In genomic region chr12:124509676-124510300, GRCh38 we compare ENCODE assay signal across 1 cellular context.
TF ChIP-seq lines count a peak whose summit lies in the region.

No MANE protein-coding gene starts in this region.

TF ChIP-seq in HepG2, 621 proteins besides CTCF, POLR2A, EP300 and RAD21 (continued from another document and continues in another):
- TF ChIP-seq ZNF503 (CRISPR knock-in tag; IDR thresholded peaks at IDR 0.05) (no peak), ZHX2 (IDR thresholded peaks at IDR 0.05; ENCODE audit: low read depth) (no peak), ZHX2 (CRISPR knock-in tag; IDR thresholded peaks at IDR 0.05; ENCODE audit: borderline replicate concordance) (no peak), ZNF292 (CRISPR knock-in tag; IDR thresholded peaks at IDR 0.05; ENCODE audit: borderline replicate concordance, low read depth) (peak; percentile 92), CENPX (CRISPR knock-in tag; IDR thresholded peaks at IDR 0.05) (no peak), ZBTB20 (CRISPR knock-in tag; IDR thresholded peaks at IDR 0.05; ENCODE audit: borderline replicate concordance, low read depth) (no peak), ZNF101 (CRISPR knock-in tag; IDR thresholded peaks at IDR 0.05; ENCODE audit: borderline replicate concordance, low read depth) (no peak), MAFF (IDR thresholded peaks at IDR 0.05; ENCODE audit: low read depth, low read length) (no peak), NR3C1 (CRISPR knock-in tag; IDR thresholded peaks at IDR 0.05) (no peak), HDAC6 (IDR thresholded peaks at IDR 0.05; ENCODE audit: low read depth, low read length) (no peak), ATRX (CRISPR knock-in tag; IDR thresholded peaks at IDR 0.05; ENCODE audit: borderline replicate concordance) (no peak), KLF11 (CRISPR knock-in tag; IDR thresholded peaks at IDR 0.05) (no peak), SRSF1 (optimal IDR thresholded peaks at IDR 0.05; ENCODE audit: low read depth, low read length) (peak; percentile 32), HMGXB4 (CRISPR knock-in tag; IDR thresholded peaks at IDR 0.05; ENCODE audit: borderline replicate concordance in 1 of 2, low read depth in 1 of 2) (peak in 1 of 2 experiments; percentile 45; a peak in 2 of 4 replicates), KDM6A (CRISPR knock-in tag; IDR thresholded peaks at IDR 0.05; ENCODE audit: low read depth) (no peak), ARNTL (CRISPR knock-in tag; IDR thresholded peaks at IDR 0.05) (peak; percentile 40; the same call in 1 of the 2 replicates), ZNF724P (CRISPR knock-in tag; IDR thresholded peaks at IDR 0.05; ENCODE audit: borderline replicate concordance) (no peak)
- TF ChIP-seq, protein P1, sequence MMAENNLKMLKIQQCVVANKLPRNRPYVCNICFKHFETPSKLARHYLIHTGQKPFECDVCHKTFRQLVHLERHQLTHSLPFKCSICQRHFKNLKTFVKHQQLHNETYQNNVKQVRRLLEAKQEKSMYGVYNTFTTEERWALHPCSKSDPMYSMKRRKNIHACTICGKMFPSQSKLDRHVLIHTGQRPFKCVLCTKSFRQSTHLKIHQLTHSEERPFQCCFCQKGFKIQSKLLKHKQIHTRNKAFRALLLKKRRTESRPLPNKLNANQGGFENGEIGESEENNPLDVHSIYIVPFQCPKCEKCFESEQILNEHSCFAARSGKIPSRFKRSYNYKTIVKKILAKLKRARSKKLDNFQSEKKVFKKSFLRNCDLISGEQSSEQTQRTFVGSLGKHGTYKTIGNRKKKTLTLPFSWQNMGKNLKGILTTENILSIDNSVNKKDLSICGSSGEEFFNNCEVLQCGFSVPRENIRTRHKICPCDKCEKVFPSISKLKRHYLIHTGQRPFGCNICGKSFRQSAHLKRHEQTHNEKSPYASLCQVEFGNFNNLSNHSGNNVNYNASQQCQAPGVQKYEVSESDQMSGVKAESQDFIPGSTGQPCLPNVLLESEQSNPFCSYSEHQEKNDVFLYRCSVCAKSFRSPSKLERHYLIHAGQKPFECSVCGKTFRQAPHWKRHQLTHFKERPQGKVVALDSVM (CRISPR knock-in tag; IDR thresholded peaks at IDR 0.05) = peak; percentile 31; the same call in 1 of the 2 replicates
- TF ChIP-seq, protein P2, sequence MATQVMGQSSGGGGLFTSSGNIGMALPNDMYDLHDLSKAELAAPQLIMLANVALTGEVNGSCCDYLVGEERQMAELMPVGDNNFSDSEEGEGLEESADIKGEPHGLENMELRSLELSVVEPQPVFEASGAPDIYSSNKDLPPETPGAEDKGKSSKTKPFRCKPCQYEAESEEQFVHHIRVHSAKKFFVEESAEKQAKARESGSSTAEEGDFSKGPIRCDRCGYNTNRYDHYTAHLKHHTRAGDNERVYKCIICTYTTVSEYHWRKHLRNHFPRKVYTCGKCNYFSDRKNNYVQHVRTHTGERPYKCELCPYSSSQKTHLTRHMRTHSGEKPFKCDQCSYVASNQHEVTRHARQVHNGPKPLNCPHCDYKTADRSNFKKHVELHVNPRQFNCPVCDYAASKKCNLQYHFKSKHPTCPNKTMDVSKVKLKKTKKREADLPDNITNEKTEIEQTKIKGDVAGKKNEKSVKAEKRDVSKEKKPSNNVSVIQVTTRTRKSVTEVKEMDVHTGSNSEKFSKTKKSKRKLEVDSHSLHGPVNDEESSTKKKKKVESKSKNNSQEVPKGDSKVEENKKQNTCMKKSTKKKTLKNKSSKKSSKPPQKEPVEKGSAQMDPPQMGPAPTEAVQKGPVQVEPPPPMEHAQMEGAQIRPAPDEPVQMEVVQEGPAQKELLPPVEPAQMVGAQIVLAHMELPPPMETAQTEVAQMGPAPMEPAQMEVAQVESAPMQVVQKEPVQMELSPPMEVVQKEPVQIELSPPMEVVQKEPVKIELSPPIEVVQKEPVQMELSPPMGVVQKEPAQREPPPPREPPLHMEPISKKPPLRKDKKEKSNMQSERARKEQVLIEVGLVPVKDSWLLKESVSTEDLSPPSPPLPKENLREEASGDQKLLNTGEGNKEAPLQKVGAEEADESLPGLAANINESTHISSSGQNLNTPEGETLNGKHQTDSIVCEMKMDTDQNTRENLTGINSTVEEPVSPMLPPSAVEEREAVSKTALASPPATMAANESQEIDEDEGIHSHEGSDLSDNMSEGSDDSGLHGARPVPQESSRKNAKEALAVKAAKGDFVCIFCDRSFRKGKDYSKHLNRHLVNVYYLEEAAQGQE (IDR thresholded peaks at IDR 0.05; ENCODE audit: borderline replicate concordance in 1 of 2, low read depth in 1 of 2, low read length in 2 of 2) = no peak
- TF ChIP-seq, protein P3, sequence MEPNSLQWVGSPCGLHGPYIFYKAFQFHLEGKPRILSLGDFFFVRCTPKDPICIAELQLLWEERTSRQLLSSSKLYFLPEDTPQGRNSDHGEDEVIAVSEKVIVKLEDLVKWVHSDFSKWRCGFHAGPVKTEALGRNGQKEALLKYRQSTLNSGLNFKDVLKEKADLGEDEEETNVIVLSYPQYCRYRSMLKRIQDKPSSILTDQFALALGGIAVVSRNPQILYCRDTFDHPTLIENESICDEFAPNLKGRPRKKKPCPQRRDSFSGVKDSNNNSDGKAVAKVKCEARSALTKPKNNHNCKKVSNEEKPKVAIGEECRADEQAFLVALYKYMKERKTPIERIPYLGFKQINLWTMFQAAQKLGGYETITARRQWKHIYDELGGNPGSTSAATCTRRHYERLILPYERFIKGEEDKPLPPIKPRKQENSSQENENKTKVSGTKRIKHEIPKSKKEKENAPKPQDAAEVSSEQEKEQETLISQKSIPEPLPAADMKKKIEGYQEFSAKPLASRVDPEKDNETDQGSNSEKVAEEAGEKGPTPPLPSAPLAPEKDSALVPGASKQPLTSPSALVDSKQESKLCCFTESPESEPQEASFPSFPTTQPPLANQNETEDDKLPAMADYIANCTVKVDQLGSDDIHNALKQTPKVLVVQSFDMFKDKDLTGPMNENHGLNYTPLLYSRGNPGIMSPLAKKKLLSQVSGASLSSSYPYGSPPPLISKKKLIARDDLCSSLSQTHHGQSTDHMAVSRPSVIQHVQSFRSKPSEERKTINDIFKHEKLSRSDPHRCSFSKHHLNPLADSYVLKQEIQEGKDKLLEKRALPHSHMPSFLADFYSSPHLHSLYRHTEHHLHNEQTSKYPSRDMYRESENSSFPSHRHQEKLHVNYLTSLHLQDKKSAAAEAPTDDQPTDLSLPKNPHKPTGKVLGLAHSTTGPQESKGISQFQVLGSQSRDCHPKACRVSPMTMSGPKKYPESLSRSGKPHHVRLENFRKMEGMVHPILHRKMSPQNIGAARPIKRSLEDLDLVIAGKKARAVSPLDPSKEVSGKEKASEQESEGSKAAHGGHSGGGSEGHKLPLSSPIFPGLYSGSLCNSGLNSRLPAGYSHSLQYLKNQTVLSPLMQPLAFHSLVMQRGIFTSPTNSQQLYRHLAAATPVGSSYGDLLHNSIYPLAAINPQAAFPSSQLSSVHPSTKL (CRISPR knock-in tag; IDR thresholded peaks at IDR 0.05) = peak; percentile 7; the same call in 1 of the 2 replicates
- TF ChIP-seq, protein P4, sequence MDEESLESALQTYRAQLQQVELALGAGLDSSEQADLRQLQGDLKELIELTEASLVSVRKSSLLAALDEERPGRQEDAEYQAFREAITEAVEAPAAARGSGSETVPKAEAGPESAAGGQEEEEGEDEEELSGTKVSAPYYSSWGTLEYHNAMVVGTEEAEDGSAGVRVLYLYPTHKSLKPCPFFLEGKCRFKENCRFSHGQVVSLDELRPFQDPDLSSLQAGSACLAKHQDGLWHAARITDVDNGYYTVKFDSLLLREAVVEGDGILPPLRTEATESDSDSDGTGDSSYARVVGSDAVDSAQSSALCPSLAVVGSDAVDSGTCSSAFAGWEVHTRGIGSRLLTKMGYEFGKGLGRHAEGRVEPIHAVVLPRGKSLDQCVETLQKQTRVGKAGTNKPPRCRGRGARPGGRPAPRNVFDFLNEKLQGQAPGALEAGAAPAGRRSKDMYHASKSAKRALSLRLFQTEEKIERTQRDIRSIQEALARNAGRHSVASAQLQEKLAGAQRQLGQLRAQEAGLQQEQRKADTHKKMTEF (CRISPR knock-in tag; IDR thresholded peaks at IDR 0.05) = peak; percentile 51; the same call in 1 of the 2 replicates
- TF ChIP-seq, protein P5, sequence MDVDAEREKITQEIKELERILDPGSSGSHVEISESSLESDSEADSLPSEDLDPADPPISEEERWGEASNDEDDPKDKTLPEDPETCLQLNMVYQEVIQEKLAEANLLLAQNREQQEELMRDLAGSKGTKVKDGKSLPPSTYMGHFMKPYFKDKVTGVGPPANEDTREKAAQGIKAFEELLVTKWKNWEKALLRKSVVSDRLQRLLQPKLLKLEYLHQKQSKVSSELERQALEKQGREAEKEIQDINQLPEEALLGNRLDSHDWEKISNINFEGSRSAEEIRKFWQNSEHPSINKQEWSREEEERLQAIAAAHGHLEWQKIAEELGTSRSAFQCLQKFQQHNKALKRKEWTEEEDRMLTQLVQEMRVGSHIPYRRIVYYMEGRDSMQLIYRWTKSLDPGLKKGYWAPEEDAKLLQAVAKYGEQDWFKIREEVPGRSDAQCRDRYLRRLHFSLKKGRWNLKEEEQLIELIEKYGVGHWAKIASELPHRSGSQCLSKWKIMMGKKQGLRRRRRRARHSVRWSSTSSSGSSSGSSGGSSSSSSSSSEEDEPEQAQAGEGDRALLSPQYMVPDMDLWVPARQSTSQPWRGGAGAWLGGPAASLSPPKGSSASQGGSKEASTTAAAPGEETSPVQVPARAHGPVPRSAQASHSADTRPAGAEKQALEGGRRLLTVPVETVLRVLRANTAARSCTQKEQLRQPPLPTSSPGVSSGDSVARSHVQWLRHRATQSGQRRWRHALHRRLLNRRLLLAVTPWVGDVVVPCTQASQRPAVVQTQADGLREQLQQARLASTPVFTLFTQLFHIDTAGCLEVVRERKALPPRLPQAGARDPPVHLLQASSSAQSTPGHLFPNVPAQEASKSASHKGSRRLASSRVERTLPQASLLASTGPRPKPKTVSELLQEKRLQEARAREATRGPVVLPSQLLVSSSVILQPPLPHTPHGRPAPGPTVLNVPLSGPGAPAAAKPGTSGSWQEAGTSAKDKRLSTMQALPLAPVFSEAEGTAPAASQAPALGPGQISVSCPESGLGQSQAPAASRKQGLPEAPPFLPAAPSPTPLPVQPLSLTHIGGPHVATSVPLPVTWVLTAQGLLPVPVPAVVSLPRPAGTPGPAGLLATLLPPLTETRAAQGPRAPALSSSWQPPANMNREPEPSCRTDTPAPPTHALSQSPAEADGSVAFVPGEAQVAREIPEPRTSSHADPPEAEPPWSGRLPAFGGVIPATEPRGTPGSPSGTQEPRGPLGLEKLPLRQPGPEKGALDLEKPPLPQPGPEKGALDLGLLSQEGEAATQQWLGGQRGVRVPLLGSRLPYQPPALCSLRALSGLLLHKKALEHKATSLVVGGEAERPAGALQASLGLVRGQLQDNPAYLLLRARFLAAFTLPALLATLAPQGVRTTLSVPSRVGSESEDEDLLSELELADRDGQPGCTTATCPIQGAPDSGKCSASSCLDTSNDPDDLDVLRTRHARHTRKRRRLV (CRISPR knock-in tag; IDR thresholded peaks at IDR 0.05) = no peak
